Comparison of ENCODE assay signal across 30 cellular contexts in the genomic region with DNA sequence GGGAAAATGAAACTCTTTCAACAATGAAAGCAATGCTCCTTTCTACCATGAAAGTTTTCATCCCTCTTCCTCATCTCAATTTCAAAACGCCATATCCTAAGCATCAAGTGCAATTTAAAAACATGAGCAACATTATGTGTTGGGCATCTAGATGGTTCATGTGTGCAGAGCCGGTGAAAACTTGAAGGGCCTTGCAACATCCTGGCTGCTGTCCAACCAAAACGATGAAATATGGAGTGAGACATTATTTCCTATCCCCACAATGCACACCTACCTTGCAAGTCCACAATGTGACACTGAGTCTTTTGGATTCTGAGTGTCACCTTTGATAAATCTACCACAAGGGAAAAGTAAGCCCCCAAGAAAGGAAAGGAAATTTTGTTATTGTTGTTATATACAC.
DNase-seq lines count a peak whose midpoint lies in the region; ATAC-seq and TF ChIP-seq lines count a peak whose summit lies in the region.
"Had no signal": no experiment of that assay in that cellular context is flagged by ENCODE, and none has a peak within 500 bp of the region (broad histone marks: within the 10 kb centered on the region; RNA-seq: fewer than 3 reads in every experiment).

No MANE protein-coding gene starts in this region.

- peaks cover 0 to 7% (median 0%) of the 10 kb centered on the region in 7 donors for H3K9me3 Mint-ChIP-seq in CD14-positive monocyte
- H3K9me3 Mint-ChIP-seq: dendritic cell treated with granulocyte-macrophage colony-stimulating factor and Interleukin-4, amounts not matched to agents 40 ng/mL and 50 ng/mL, for 4 days; HFFc6 had no signal

- no peaks in the 10 kb centered on the region for H3K36me3 Mint-ChIP-seq in CD14-positive monocyte
- H3K36me3 Mint-ChIP-seq: activated CD8-positive, alpha-beta memory T cell treated with anti-CD3 and anti-CD28 coated beads, Interleukin-2, amount 10 ng/mL, durations not matched to agents 7 days and 5 days; memory B cell had no signal

- DNase-seq in ELR (ENCODE audit: low read depth): peak; percentile 15
- DNase-seq in RWPE2 (ENCODE audit: low spot score): no peak
- peak; percentile 28 for DNase-seq in dermis blood vessel endothelial cell
- DNase-seq in iris pigment epithelial cell (ENCODE audit: low read depth): peak; percentile 71
- DNase-seq in AG08395 (ENCODE audit: low spot score): no peak
- DNase-seq in SIG-M5 treated with dmso at 0.1 percent for 504 hours (lab: John Stamatoyannopoulos, UW; ENCODE audit: unreplicated experiment): no peak
- no peak for DNase-seq in CD14-positive monocyte (ENCODE audit: low spot score)
- DNase-seq: activated CD4-positive, CD25-positive, alpha-beta regulatory T cell; activated CD8-positive, alpha-beta memory T cell treated with anti-CD3 and anti-CD28 coated beads, Interleukin-2, amount 10 ng/mL, durations not matched to agents 7 days and 5 days; activated naive CD4-positive, alpha-beta T cell; activated T-cell treated with anti-CD3 and anti-CD28 coated beads, Interleukin-2, amount 50 U/mL, for 72 hours; caudate nucleus; DMS79; heart right ventricle; HFFc6; Karpas-422; left cardiac atrium; NCI-H1694; NCI-H2171; NCI-H526; ovary; retina; SJCRH30; small intestine; stimulated activated CD4-positive, alpha-beta T cell treated with anti-CD3 and anti-CD28 coated beads, Interleukin-1b, Interleukin-23, amount 100 ng/mL, for 48 hours; stomach; thyroid gland had no signal

- H3K27ac ChIP-seq in RWPE2 (ENCODE audit: poor library complexity, severe bottlenecking): no peak overlapping the region
- H3K27ac ChIP-seq: BLaER1 treated with 17β-estradiol and CSF1 and Interleukin-3, amounts not matched to agents 10 nM and 100 nM; heart right ventricle; ovary; SJCRH30; stomach; thyroid gland had no signal

- intact Hi-C loops in CD14-positive monocyte (cut with micrococcal nuclease): no loop called here

- H3K9me3 ChIP-seq in RWPE2 (ENCODE audit: severe bottlenecking): no peaks in the 10 kb centered on the region
- H3K9me3 ChIP-seq: BLaER1 treated with 17β-estradiol and CSF1 and Interleukin-3, amounts not matched to agents 10 nM and 100 nM; ovary; SJCRH30; thyroid gland had no signal

- no peaks in the 10 kb centered on the region for H3K27me3 Mint-ChIP-seq in CD14-positive monocyte (ENCODE audit: low read depth in 3 of 3)
- H3K27me3 Mint-ChIP-seq: activated CD8-positive, alpha-beta memory T cell treated with anti-CD3 and anti-CD28 coated beads, Interleukin-2, amount 10 ng/mL, durations not matched to agents 7 days and 5 days; dendritic cell treated with granulocyte-macrophage colony-stimulating factor and Interleukin-4, amounts not matched to agents 40 ng/mL and 50 ng/mL, for 4 days; memory B cell had no signal

- H3K4me3 Mint-ChIP-seq in CD14-positive monocyte: no peak overlapping the region
- H3K4me3 Mint-ChIP-seq: activated CD8-positive, alpha-beta memory T cell treated with anti-CD3 and anti-CD28 coated beads, Interleukin-2, amount 10 ng/mL, durations not matched to agents 7 days and 5 days; activated T-cell treated with anti-CD3 and anti-CD28 coated beads, Interleukin-2, amount 50 U/mL, for 72 hours; dendritic cell treated with granulocyte-macrophage colony-stimulating factor and Interleukin-4, amounts not matched to agents 40 ng/mL and 50 ng/mL, for 4 days; HFFc6; memory B cell had no signal

- TF ChIP-seq CTCF in RWPE2 (IDR thresholded peaks at IDR 0.05; ENCODE audit: poor library complexity, severe bottlenecking): no peak
- no peak for TF ChIP-seq CTCF in CD14-positive monocyte (IDR thresholded peaks at IDR 0.05)

- no peaks in the 10 kb centered on the region for H3K4me1 Mint-ChIP-seq in CD14-positive monocyte
- H3K4me1 Mint-ChIP-seq: activated CD8-positive, alpha-beta memory T cell treated with anti-CD3 and anti-CD28 coated beads, Interleukin-2, amount 10 ng/mL, durations not matched to agents 7 days and 5 days; memory B cell had no signal

- no peaks in the 10 kb centered on the region for H3K27me3 ChIP-seq in RWPE2 (ENCODE audit: insufficient read depth, poor library complexity, severe bottlenecking)
- H3K27me3 ChIP-seq: BLaER1 treated with 17β-estradiol and CSF1 and Interleukin-3, amounts not matched to agents 10 nM and 100 nM; heart right ventricle; ovary; SJCRH30; stomach; thyroid gland had no signal

- no peaks in the 10 kb centered on the region for H3K4me1 ChIP-seq in RWPE2 (ENCODE audit: insufficient read depth, poor library complexity, severe bottlenecking)
- H3K4me1 ChIP-seq: BLaER1 treated with 17β-estradiol and CSF1 and Interleukin-3, amounts not matched to agents 10 nM and 100 nM; heart right ventricle; SJCRH30; stomach; thyroid gland had no signal

- no peak overlapping the region for H3K4me3 ChIP-seq in RWPE2 (ENCODE audit: severe bottlenecking)
- H3K4me3 ChIP-seq: BLaER1 treated with 17β-estradiol and CSF1 and Interleukin-3, amounts not matched to agents 10 nM and 100 nM; heart right ventricle; ovary; SJCRH30; stomach; thyroid gland had no signal

- ATAC-seq in RWPE2 (ENCODE audit: low read depth): peak; percentile 49; the same call in 1 of the 3 replicates
- ATAC-seq: activated CD8-positive, alpha-beta memory T cell treated with anti-CD3 and anti-CD28 coated beads, Interleukin-2, amount 10 ng/mL, durations not matched to agents 7 days and 5 days; activated T-cell treated with anti-CD3 and anti-CD28 coated beads, Interleukin-2, amount 50 U/mL, for 72 hours; heart right ventricle; left cardiac atrium had no signal

- no peak overlapping the region for H3K27ac Mint-ChIP-seq in CD14-positive monocyte
- H3K27ac Mint-ChIP-seq: activated CD8-positive, alpha-beta memory T cell treated with anti-CD3 and anti-CD28 coated beads, Interleukin-2, amount 10 ng/mL, durations not matched to agents 7 days and 5 days; activated T-cell treated with anti-CD3 and anti-CD28 coated beads, Interleukin-2, amount 50 U/mL, for 72 hours; dendritic cell treated with granulocyte-macrophage colony-stimulating factor and Interleukin-4, amounts not matched to agents 40 ng/mL and 50 ng/mL, for 4 days; HFFc6; memory B cell had no signal

- no peaks in the 10 kb centered on the region for H3K36me3 ChIP-seq in RWPE2 (ENCODE audit: low read depth)
- H3K36me3 ChIP-seq: BLaER1 treated with 17β-estradiol and CSF1 and Interleukin-3, amounts not matched to agents 10 nM and 100 nM; heart right ventricle; ovary; SJCRH30; stomach; thyroid gland had no signal

Comparison
In these comparisons a context has a peak if more than half of its experiments do, and no peak if none do; other contexts are left out.
1. DNase-seq: peak in ELR (single experiment), dermis blood vessel endothelial cell (single experiment) and iris pigment epithelial cell (single experiment); none in RWPE2 (single experiment), AG08395 (single experiment), SIG-M5 treated with dmso at 0.1 percent for 504 hours (single experiment) and CD14-positive monocyte (single experiment).